22 cellular contexts compared by ENCODE assay signal in genomic region chr4:6561706-6562371, GRCh38. TPM values are rescaled to one million over a fixed set of nuclear protein-coding genes. Genes with fewer than 3 reads are reported as not detected.
A peak's percentile ranks its signal among the peaks of the same experiment; 100 is the strongest.
DNase-seq lines count a peak whose midpoint lies in the region; ATAC-seq, FAIRE-seq and TF ChIP-seq lines count a peak whose summit lies in the region.
"Had no signal": no experiment of that assay in that cellular context is flagged by ENCODE, and none has a peak within 500 bp of the region (broad histone marks: within the 10 kb centered on the region; RNA-seq: fewer than 3 reads in every experiment).

No MANE protein-coding gene starts in this region.

- ATAC-seq in K562 = peak; percentile 24
- no peak for ATAC-seq in naive thymus-derived CD4-positive, alpha-beta T cell
- no peak for ATAC-seq in GM21360 (IDR thresholded peaks at IDR 0.05; ENCODE audit: unreplicated experiment)
- no peak for ATAC-seq in HG02885 (IDR thresholded peaks at IDR 0.05; ENCODE audit: poor library complexity, unreplicated experiment)
- ATAC-seq: sciatic nerve; stimulated activated naive CD8-positive, alpha-beta T cell treated with anti-CD3 and anti-CD28 coated beads, Interleukin-15, Interleukin-2, amounts not matched to agents 100 U/mL and 50 U/mL, for 24 hours had no signal

- no TSS peak for BruUV-seq in K562 (replicated peaks; lab: Mats Ljungman, UMichigan)

- no peak overlapping the region for H2AFZ ChIP-seq in GM23248
- H2AFZ ChIP-seq in K562 (ENCODE audit: low read depth, low read length) = no peak overlapping the region
- H2AFZ ChIP-seq: PC-9 had no signal

- no peak for TF ChIP-seq CTCF in K562 (IDR thresholded peaks at IDR 0.05 in 2 of 3, conservative IDR thresholded peaks at IDR 0.05 in 1 of 3; ENCODE audit: insufficient read depth in 2 of 3, low read depth in 1 of 3, low read length in 3 of 3)

- H3K36me3 Mint-ChIP-seq in naive thymus-derived CD4-positive, alpha-beta T cell = peaks cover 0 to 1% (median 0%) of the 10 kb centered on the region in 5 donors

- H3K4me3 ChIP-seq in GM23248 (no peak overlapping the region), K562 (no peak overlapping the region)
- no peak overlapping the region for H3K4me3 ChIP-seq in naive thymus-derived CD4-positive, alpha-beta T cell (ENCODE audit: low read length)
- H3K4me3 ChIP-seq: body of pancreas, PC-9, SK-N-MC had no signal

- no peaks in the 10 kb centered on the region for H3K9me3 Mint-ChIP-seq in naive thymus-derived CD4-positive, alpha-beta T cell

- no peaks in the 10 kb centered on the region for H3K36me3 ChIP-seq in GM23248 (ENCODE audit: low read depth)
- H3K36me3 ChIP-seq in K562 (ENCODE audit: control insufficient read depth, insufficient read depth, low read length) = no peaks in the 10 kb centered on the region
- no peaks in the 10 kb centered on the region for H3K36me3 ChIP-seq in naive thymus-derived CD4-positive, alpha-beta T cell (ENCODE audit: control insufficient read depth in 2 of 3, insufficient read depth in 3 of 3, low read length in 3 of 3)
- H3K36me3 ChIP-seq: BE2C, tibial nerve had no signal

- intact Hi-C loops in K562 (cut with micrococcal nuclease) = no loop called here
- intact Hi-C loops in naive thymus-derived CD4-positive, alpha-beta T cell (cut with micrococcal nuclease) = no loop called here

- H3K79me2 ChIP-seq in GM23248 (ENCODE audit: insufficient read depth) = no peaks in the 10 kb centered on the region
- no peaks in the 10 kb centered on the region for H3K79me2 ChIP-seq in K562 (ENCODE audit: control insufficient read depth, insufficient read depth, low read length)

- in situ Hi-C loops in GM23248 (cut with MboI) = no loop called here
- in situ Hi-C loops in K562 (cut with MboI) = no loop called here

- no peak overlapping the region for H3K27ac ChIP-seq in GM23248
- H3K27ac ChIP-seq in K562 (ENCODE audit: extremely low read depth, low read depth, low read length) = no peak overlapping the region
- H3K27ac ChIP-seq in naive thymus-derived CD4-positive, alpha-beta T cell (ENCODE audit: low read depth, low read length) = no peak overlapping the region
- H3K27ac ChIP-seq: body of pancreas, PC-9, SK-N-MC, tibial nerve had no signal

- H3K4me3 Mint-ChIP-seq in naive thymus-derived CD4-positive, alpha-beta T cell = peak overlapping the region in 9 of 10 donors; percentile 1 to 71 (median 47)

- POLR2A ChIA-PET in K562 (lab: Yijun Ruan, JAX) = interaction anchor here (0.6 kb wide), 2 partner anchors 14 to 695 kb away, joined by 3 to 5 read pairs; no protein-coding TSS in a partner anchor
- POLR2A ChIA-PET in naive thymus-derived CD4-positive, alpha-beta T cell (lab: Charles Lee) = no interaction called here

- H3K4me1 ChIP-seq in GM23248 (ENCODE audit: insufficient read depth) (no peaks in the 10 kb centered on the region), K562 (replicated peaks in 1 of 2; ENCODE audit: control insufficient read depth in 2 of 2, insufficient read depth in 2 of 2, low read length in 2 of 2) (peaks cover 2 to 21% of the 10 kb centered on the region in 2 experiments; a peak in 3 of 5 replicates)
- no peaks in the 10 kb centered on the region for H3K4me1 ChIP-seq in naive thymus-derived CD4-positive, alpha-beta T cell (ENCODE audit: control insufficient read depth in 2 of 2, insufficient read depth in 2 of 2, low read length in 2 of 2)
- H3K4me1 ChIP-seq: BE2C had no signal

- H3K9me3 ChIP-seq in GM23248 (ENCODE audit: low read depth) (no peaks in the 10 kb centered on the region), K562 (replicated peaks; ENCODE audit: control insufficient read depth, insufficient read depth, low read depth, low read length) (peaks cover 7% of the 10 kb centered on the region; the same call in 1 of the 2 replicates)
- no peaks in the 10 kb centered on the region for H3K9me3 ChIP-seq in naive thymus-derived CD4-positive, alpha-beta T cell (ENCODE audit: control insufficient read depth in 2 of 3, low read length in 3 of 3)
- H3K9me3 ChIP-seq: BE2C, body of pancreas, tibial nerve had no signal

- 52 to 55% methylated on average over 16 of the region's 16 CpGs for WGBS in GM23248 (ENCODE audit: low coverage in 1 of 2, low lambda C conversion rate in 2 of 2, missing lambda C conversion rate in 2 of 2), 2 experiments
- under 1% methylated on average over 15 of the region's 16 CpGs for WGBS in K562 (ENCODE audit: insufficient coverage, low coverage, missing lambda C conversion rate)

- H3K9me2 ChIP-seq in GM23248 (ENCODE audit: insufficient read depth) = no peaks in the 10 kb centered on the region

- H3K27me3 ChIP-seq in GM23248 (replicated peaks; ENCODE audit: insufficient read depth) (peaks cover 62% of the 10 kb centered on the region), K562 (ENCODE audit: control insufficient read depth in 2 of 2, insufficient read depth in 2 of 2, low read length in 2 of 2) (peaks cover 32 to 73% of the 10 kb centered on the region in 2 experiments)
- peaks cover 0 to 9% of the 10 kb centered on the region in 2 donors for H3K27me3 ChIP-seq in naive thymus-derived CD4-positive, alpha-beta T cell (ENCODE audit: control insufficient read depth in 2 of 2, insufficient read depth in 2 of 2, low read length in 2 of 2)

- H3K4me2 ChIP-seq in GM23248 (ENCODE audit: unreplicated experiment) (no peak overlapping the region), K562 (ENCODE audit: insufficient read depth, low read length) (no peak overlapping the region)
- H3K4me2 ChIP-seq: PC-9 had no signal

- H3K9ac ChIP-seq in GM23248 = no peak overlapping the region
- no peak overlapping the region for H3K9ac ChIP-seq in K562 (ENCODE audit: insufficient read depth in 1 of 2, low read depth in 2 of 2, low read length in 2 of 2)

- no peak overlapping the region for H3K27ac Mint-ChIP-seq in naive thymus-derived CD4-positive, alpha-beta T cell

- DNase-seq in NCI-H1417 (lab: John Stamatoyannopoulos, UW) (peak in 2 of 3 experiments; percentile 20 to 45), NCI-H1417 treated with DMSO at 0.1 percent for 48 hours (lab: John Stamatoyannopoulos, UW) (no peak), GM23248 (peak; percentile 19), K562 (ENCODE audit: extremely low read depth in 1 of 4, low spot score in 3 of 4) (no peak), NCI-H2081 treated with DMSO at 0.1 percent for 48 hours (lab: John Stamatoyannopoulos, UW) (no peak)
- no peak for DNase-seq in naive thymus-derived CD4-positive, alpha-beta T cell
- DNase-seq: 8988T; activated CD4-positive, alpha-beta T cell treated with anti-CD3 and anti-CD28 coated beads for 1 hour; activated gamma-delta T cell; BE2C; body of pancreas; foreskin melanocyte; midbrain; NCI-H774; PC-9; stimulated activated naive CD8-positive, alpha-beta T cell treated with anti-CD3 and anti-CD28 coated beads, Interleukin-15, Interleukin-2, amounts not matched to agents 100 U/mL and 50 U/mL, for 24 hours; T1000 had no signal

- peaks cover 5% of the 10 kb centered on the region; the same call in 1 of the 2 replicates for H3F3A ChIP-seq in GM23248 (ENCODE audit: insufficient read depth)

- H3K9me1 ChIP-seq in K562 (ENCODE audit: control insufficient read depth, insufficient read depth, low read length) = no peaks in the 10 kb centered on the region

- CTCF ChIA-PET in K562 (lab: Yijun Ruan, JAX; ENCODE audit: low intra/inter-chr PET ratio) = no interaction called here
- CTCF ChIA-PET in naive thymus-derived CD4-positive, alpha-beta T cell (lab: Charles Lee) = no interaction called here

- TF ChIP-seq EP300 in K562 (IDR thresholded peaks at IDR 0.05; ENCODE audit: low read length) = no peak

- H4K20me1 ChIP-seq in GM23248 (ENCODE audit: insufficient read depth) = no peaks in the 10 kb centered on the region
- H4K20me1 ChIP-seq in K562 (replicated peaks; ENCODE audit: control insufficient read depth, insufficient read depth, low read length) = peaks cover 14% of the 10 kb centered on the region; the same call in 1 of the 2 replicates

- peaks cover 55 to 67% (median 62%) of the 10 kb centered on the region in 5 donors for H3K27me3 Mint-ChIP-seq in naive thymus-derived CD4-positive, alpha-beta T cell

- no peak for TF ChIP-seq POLR2A in K562 (conservative IDR thresholded peaks at IDR 0.05)

- TF ChIP-seq RAD21 in K562 (CRISPR knock-in tag; conservative IDR thresholded peaks at IDR 0.05 in 1 of 2, IDR thresholded peaks at IDR 0.05 in 1 of 2) = no peak

- no peak for FAIRE-seq in K562 (lab: Jason Lieb, UNC)

- peaks cover 0 to 12% (median 11%) of the 10 kb centered on the region in 7 donors for H3K4me1 Mint-ChIP-seq in naive thymus-derived CD4-positive, alpha-beta T cell

RNA-seq across cellular contexts. Expression of gene MAN2B2, which starts 13.2 kb away (rescaled TPM):
- 40.1 and 50.1 TPM in 2 replicates for total RNA-seq in GM23248 (2014; rRNA removed; shearing (Covaris generic))
- polyA plus RNA-seq in GM23248 (2016; fragmentation: Nextera tagmentation; extraction: Ambion mirVana) (28.7 and 30.5 TPM in 2 replicates), K562 (2011; rRNA removed) (2.5 and 3.7 TPM in 2 replicates), K562 (2014; fragmentation: Illumina TruSeq; extraction: Trizol) (3.7 and 4.8 TPM in 2 replicates), K562 (2014; fragmentation: Nextera tagmentation; extraction: Ambion mirVana) (under 1 TPM; 0.21 to 0.27 TPM), K562 (2014; rRNA removed) (4.2 and 4.9 TPM in 2 replicates)
- total RNA-seq in K562 (2011; cell fraction: chromatin; rRNA removed; ENCODE audit: low replicate concordance) = 7.7 and 16.2 TPM in 2 replicates
- 17.6 and 18.3 TPM in 2 replicates for total RNA-seq in K562 (2011; cell fraction: nucleolus; rRNA removed)
- total RNA-seq in K562 (2011; cell fraction: nucleoplasm; rRNA removed) = 12.6 TPM in 2 replicates
- total RNA-seq in K562 (2014; rRNA removed) (5.3 and 6.0 TPM in 2 replicates), K562 (2014; rRNA removed; fragmentation: Illumina TruSeq; extraction: Trizol) (1.7 TPM in 2 replicates), K562 (2015; rRNA removed; fragmentation: Illumina TruSeq; extraction: Trizol) (3.8 and 4.1 TPM in 2 replicates), K562 (2021) (8.5 and 8.8 TPM in 2 replicates)
- polyA plus RNA-seq in K562 (2011; cell fraction: cytosol; rRNA removed) = 3.8 and 8.3 TPM in 2 replicates
- 8.0 and 12.5 TPM in 2 replicates for polyA plus RNA-seq in K562 (2011; cell fraction: nucleus; rRNA removed)
- polyA plus RNA-seq in K562 (2012) = 5.9 and 18.3 TPM in 2 replicates
- polyA minus RNA-seq in K562 (2011; rRNA and poly(A)+ RNA removed) = 2.5 and 3.6 TPM in 2 replicates
- 6.9 and 13.0 TPM in 2 replicates for polyA minus RNA-seq in K562 (2011; cell fraction: cytosol; rRNA and poly(A)+ RNA removed)
- 5.7 and 6.0 TPM in 2 replicates for polyA minus RNA-seq in K562 (2011; cell fraction: nucleus; rRNA and poly(A)+ RNA removed)
- total RNA-seq in naive thymus-derived CD4-positive, alpha-beta T cell = 10 to 100 TPM; 28.7 to 56.2 (median 39.4) TPM
- 10 to 100 TPM; 10.5 to 31.4 TPM for polyA plus RNA-seq in naive thymus-derived CD4-positive, alpha-beta T cell

Comparison
In these comparisons a context has a peak if more than half of its experiments do, and no peak if none do; other contexts are left out.
1. DNase-seq: peak in NCI-H1417 (2 of 3) and GM23248 (single experiment); none in NCI-H1417 treated with DMSO at 0.1 percent for 48 hours (single experiment), K562 (0 of 4), naive thymus-derived CD4-positive, alpha-beta T cell (0 of 9) and NCI-H2081 treated with DMSO at 0.1 percent for 48 hours (single experiment).